ENCODE assay signal across 10 cellular contexts in genomic region chr10:110629680-110630191, GRCh38.
DNase-seq lines count a peak whose midpoint lies in the region; ATAC-seq lines count a peak whose summit lies in the region.
"Had no signal": no experiment of that assay in that cellular context is flagged by ENCODE, and none has a peak within 500 bp of the region (broad histone marks: within the 10 kb centered on the region; RNA-seq: fewer than 3 reads in every experiment).

No MANE protein-coding gene starts in this region.

- H3K9ac ChIP-seq in adipocyte (ENCODE audit: low read length) = no peak overlapping the region

- peaks cover 9% of the 10 kb centered on the region for H3K4me1 ChIP-seq in adipocyte (ENCODE audit: control insufficient read depth, insufficient read depth, low read length)
- H3K4me1 ChIP-seq: Peyer's patch had no signal

- no peak for ATAC-seq in GM21423 (IDR thresholded peaks at IDR 0.05; ENCODE audit: unreplicated experiment)
- no peak for ATAC-seq in HG03469 (IDR thresholded peaks at IDR 0.05; ENCODE audit: unreplicated experiment)
- ATAC-seq: naive thymus-derived CD8-positive, alpha-beta T cell had no signal

- H3K27me3 ChIP-seq in adipocyte (replicated peaks; ENCODE audit: control insufficient read depth, insufficient read depth, low read length) = no peaks in the 10 kb centered on the region
- H3K27me3 ChIP-seq: Peyer's patch had no signal

- DNase-seq in AG08395 (ENCODE audit: low spot score) (peak; percentile 55), NCI-H1105 (lab: John Stamatoyannopoulos, UW) (peak; percentile 84), adipocyte (ENCODE audit: low read depth) (peak; percentile 52), kidney tubule cell (ENCODE audit: low spot score) (peak; percentile 66), HCEC 1CT (no peak), T-helper 1 cell (no peak)
- DNase-seq: naive thymus-derived CD8-positive, alpha-beta T cell; Peyer's patch had no signal

- H3K9me3 ChIP-seq in adipocyte (ENCODE audit: control insufficient read depth, low read length) = peaks cover 2% of the 10 kb centered on the region
- H3K9me3 ChIP-seq: Peyer's patch had no signal

- H3K4me3 ChIP-seq in adipocyte (ENCODE audit: low read length) = no peak overlapping the region
- H3K4me3 ChIP-seq: Peyer's patch had no signal

- H3K36me3 ChIP-seq in adipocyte (ENCODE audit: control insufficient read depth, insufficient read depth, low read length, severe bottlenecking) = no peaks in the 10 kb centered on the region
- H3K36me3 ChIP-seq: Peyer's patch had no signal

Comparison
In these comparisons a context has a peak if more than half of its experiments do, and no peak if none do; other contexts are left out.
1. DNase-seq: peak in AG08395 (single experiment), NCI-H1105 (single experiment), adipocyte (single experiment) and kidney tubule cell (single experiment); none in HCEC 1CT (single experiment) and T-helper 1 cell (0 of 5).